Comparison of ENCODE assay signal across 11 cellular contexts in the genomic region with DNA sequence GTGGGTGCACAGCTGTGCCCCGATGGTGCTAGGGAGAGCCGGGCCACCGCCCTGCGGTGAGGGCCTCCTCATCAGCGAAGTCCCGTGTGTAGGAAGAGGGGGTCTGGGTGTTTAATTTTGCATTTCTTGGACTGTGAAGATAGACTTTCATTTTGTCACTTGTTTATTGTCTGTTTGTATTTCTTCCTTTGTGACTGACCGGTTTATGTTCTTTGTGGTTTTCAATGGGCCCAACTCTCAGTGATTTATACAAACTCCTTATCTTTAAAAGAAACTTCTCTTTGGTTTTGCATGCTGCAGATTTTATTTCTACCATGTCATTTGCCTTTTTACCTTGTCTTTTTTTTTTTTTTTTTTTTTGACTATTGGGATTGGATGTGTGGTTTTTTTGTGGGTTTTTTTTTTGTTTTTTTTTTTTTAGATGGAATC.
DNase-seq lines count a peak whose midpoint lies in the region; ATAC-seq, FAIRE-seq and TF ChIP-seq lines count a peak whose summit lies in the region.
"Had no signal": no experiment of that assay in that cellular context is flagged by ENCODE, and none has a peak within 500 bp of the region (broad histone marks: within the 10 kb centered on the region; RNA-seq: fewer than 3 reads in every experiment).

No MANE protein-coding gene starts in this region.

- H3K36me3 ChIP-seq in body of pancreas (replicated peaks in 1 of 2; ENCODE audit: insufficient read depth in 1 of 2, low read depth in 2 of 2): no peaks in the 10 kb centered on the region
- peaks cover 5 to 8% (median 6%) of the 10 kb centered on the region in 4 donors for H3K36me3 ChIP-seq in liver (ENCODE audit: control insufficient read depth in 4 of 4, insufficient read depth in 3 of 4, low read depth in 1 of 4, low read length in 3 of 4)
- H3K36me3 ChIP-seq in suprapubic skin: peaks cover 10% of the 10 kb centered on the region
- H3K36me3 ChIP-seq in testis (ENCODE audit: low read depth, missing control alignments): no peaks in the 10 kb centered on the region

- TF ChIP-seq RAD21 in liver (IDR thresholded peaks at IDR 0.05): no peak

- peaks cover 44% of the 10 kb centered on the region for H3K4me1 ChIP-seq in body of pancreas
- peaks cover 20 to 85% (median 72%) of the 10 kb centered on the region in 4 donors for H3K4me1 ChIP-seq in liver (ENCODE audit: control insufficient read depth in 4 of 4, insufficient read depth in 4 of 4, low read length in 3 of 4)
- peaks cover 53% of the 10 kb centered on the region for H3K4me1 ChIP-seq in suprapubic skin
- H3K4me1 ChIP-seq in testis: peaks cover 25% of the 10 kb centered on the region

- H3K27ac ChIP-seq in body of pancreas (peak overlapping the region in 3 of 4 donors; percentile 54 to 70 (median 62)), liver (ENCODE audit: low read depth in 1 of 2, low read length in 2 of 2) (peak overlapping the region; percentile 72 to 85), suprapubic skin (peak overlapping the region; percentile 86), testis (peak overlapping the region in 1 of 2 donors; percentile 77)
- H3K27ac ChIP-seq: HL-60 had no signal

- TF ChIP-seq EP300 in suprapubic skin (IDR thresholded peaks at IDR 0.05): no peak

- peak overlapping the region in 1 of 2 donors; percentile 72 for H3K9ac ChIP-seq in liver (ENCODE audit: low read depth in 1 of 2, low read length in 2 of 2)

- TF ChIP-seq CTCF in body of pancreas (IDR thresholded peaks at IDR 0.05) (no peak), liver (IDR thresholded peaks at IDR 0.05; ENCODE audit: low read depth, low read length, missing input control) (no peak), suprapubic skin (IDR thresholded peaks at IDR 0.05) (no peak), testis (IDR thresholded peaks at IDR 0.05) (no peak)

- intact Hi-C loops in body of pancreas (cut with DNase I) (no loop called here), testis (cut with DNase I; ENCODE audit: low total_unique reads) (no loop called here)

- no peak for FAIRE-seq in GM12891 (lab: Jason Lieb, UNC)
- FAIRE-seq: G401.6 had no signal

- ATAC-seq in body of pancreas: no peak

- no peak for TF ChIP-seq POLR2A in body of pancreas (IDR thresholded peaks at IDR 0.05)
- TF ChIP-seq POLR2A in suprapubic skin (IDR thresholded peaks at IDR 0.05): no peak
- TF ChIP-seq POLR2A in GM12891 (IDR thresholded peaks at IDR 0.05; ENCODE audit: low read depth, low read length): no peak
- TF ChIP-seq POLR2A in testis (IDR thresholded peaks at IDR 0.05): no peak
- no peak for TF ChIP-seq POLR2A in erythroblast (IDR thresholded peaks at IDR 0.05; ENCODE audit: low read length)

- DNase-seq in H4 (ENCODE audit: low spot score) (peak; percentile 79), body of pancreas (no peak), suprapubic skin (ENCODE audit: low spot score in 2 of 2) (no peak), GM12891 (ENCODE audit: insufficient read length, low spot score) (no peak), testis (no peak), erythroblast (lab: John Stamatoyannopoulos, UW) (no peak), SKM-1 (lab: John Stamatoyannopoulos, UW; ENCODE audit: unreplicated experiment) (no peak)
- DNase-seq: NCI-H1436 treated with DMSO at 0.1 percent for 48 hours had no signal

- WGBS in body of pancreas, 2 donors: 71 to 77% methylated on average over 7 of the region's 7 CpGs
- 34% methylated on average over 7 of the region's 7 CpGs for WGBS in liver
- WGBS in suprapubic skin: 90% methylated on average over 7 of the region's 7 CpGs
- 89 to 97% methylated on average over 7 of the region's 7 CpGs for WGBS in testis, 2 donors

- no peaks in the 10 kb centered on the region for H3K27me3 ChIP-seq in body of pancreas
- H3K27me3 ChIP-seq in liver (ENCODE audit: control insufficient read depth in 4 of 4, insufficient read depth in 4 of 4, low read length in 3 of 4): no peaks in the 10 kb centered on the region
- no peaks in the 10 kb centered on the region for H3K27me3 ChIP-seq in suprapubic skin
- no peaks in the 10 kb centered on the region for H3K27me3 ChIP-seq in testis

- H3K9me3 ChIP-seq in body of pancreas (no peaks in the 10 kb centered on the region), liver (ENCODE audit: control insufficient read depth in 4 of 4, low read length in 3 of 4) (no peaks in the 10 kb centered on the region), suprapubic skin (no peaks in the 10 kb centered on the region), testis (no peaks in the 10 kb centered on the region)

- no peak overlapping the region for H3K4me3 ChIP-seq in body of pancreas
- H3K4me3 ChIP-seq in liver (ENCODE audit: low read depth in 1 of 3, low read length in 3 of 3): peak overlapping the region; percentile 42 to 54 (median 50)
- H3K4me3 ChIP-seq in suprapubic skin: no peak overlapping the region
- no peak overlapping the region for H3K4me3 ChIP-seq in testis

TF ChIP-seq in liver, 16 proteins besides CTCF, POLR2A, EP300 and RAD21:
- TF ChIP-seq, protein P1, sequence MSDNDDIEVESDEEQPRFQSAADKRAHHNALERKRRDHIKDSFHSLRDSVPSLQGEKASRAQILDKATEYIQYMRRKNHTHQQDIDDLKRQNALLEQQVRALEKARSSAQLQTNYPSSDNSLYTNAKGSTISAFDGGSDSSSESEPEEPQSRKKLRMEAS (IDR thresholded peaks at IDR 0.05): no peak
- no peak for TF ChIP-seq TAF1 (conservative IDR thresholded peaks at IDR 0.05)
- no peak for TF ChIP-seq FOXA2 (IDR thresholded peaks at IDR 0.05)
- no peak for TF ChIP-seq SP1 (IDR thresholded peaks at IDR 0.05)
- no peak for TF ChIP-seq RXRA (IDR thresholded peaks at IDR 0.05)
- no peak for TF ChIP-seq FOXA1 (IDR thresholded peaks at IDR 0.05)
- TF ChIP-seq, protein P2, sequence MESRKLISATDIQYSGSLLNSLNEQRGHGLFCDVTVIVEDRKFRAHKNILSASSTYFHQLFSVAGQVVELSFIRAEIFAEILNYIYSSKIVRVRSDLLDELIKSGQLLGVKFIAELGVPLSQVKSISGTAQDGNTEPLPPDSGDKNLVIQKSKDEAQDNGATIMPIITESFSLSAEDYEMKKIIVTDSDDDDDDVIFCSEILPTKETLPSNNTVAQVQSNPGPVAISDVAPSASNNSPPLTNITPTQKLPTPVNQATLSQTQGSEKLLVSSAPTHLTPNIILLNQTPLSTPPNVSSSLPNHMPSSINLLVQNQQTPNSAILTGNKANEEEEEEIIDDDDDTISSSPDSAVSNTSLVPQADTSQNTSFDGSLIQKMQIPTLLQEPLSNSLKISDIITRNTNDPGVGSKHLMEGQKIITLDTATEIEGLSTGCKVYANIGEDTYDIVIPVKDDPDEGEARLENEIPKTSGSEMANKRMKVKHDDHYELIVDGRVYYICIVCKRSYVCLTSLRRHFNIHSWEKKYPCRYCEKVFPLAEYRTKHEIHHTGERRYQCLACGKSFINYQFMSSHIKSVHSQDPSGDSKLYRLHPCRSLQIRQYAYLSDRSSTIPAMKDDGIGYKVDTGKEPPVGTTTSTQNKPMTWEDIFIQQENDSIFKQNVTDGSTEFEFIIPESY (IDR thresholded peaks at IDR 0.05): no peak
- no peak for TF ChIP-seq JUND (IDR thresholded peaks at IDR 0.05)
- no peak for TF ChIP-seq GABPA (IDR thresholded peaks at IDR 0.05 in 1 of 2, conservative IDR thresholded peaks at IDR 0.05 in 1 of 2)
- no peak for TF ChIP-seq HNF4G (IDR thresholded peaks at IDR 0.05)

TF ChIP-seq in GM12891, 5 proteins besides CTCF, POLR2A, EP300 and RAD21:
- TF ChIP-seq POLR2AphosphoS5 (IDR thresholded peaks at IDR 0.05; ENCODE audit: low read depth, low read length) (no peak), PAX5 (IDR thresholded peaks at IDR 0.05; ENCODE audit: insufficient read depth, low read length, severe bottlenecking) (no peak), POU2F2 (IDR thresholded peaks at IDR 0.05; ENCODE audit: low read depth, low read length) (no peak), TAF1 (IDR thresholded peaks at IDR 0.05; ENCODE audit: low read depth, low read length) (no peak), SPI1 (IDR thresholded peaks at IDR 0.05; ENCODE audit: low read depth, low read length) (no peak)

Comparison
In these comparisons a context has a peak if more than half of its experiments do, and no peak if none do; other contexts are left out.
1. H3K4me3 ChIP-seq: peak in liver (3 of 3); none in body of pancreas (0 of 2), suprapubic skin (single experiment) and testis (0 of 2).